1 cellular context compared by ENCODE assay signal in the genomic region with DNA sequence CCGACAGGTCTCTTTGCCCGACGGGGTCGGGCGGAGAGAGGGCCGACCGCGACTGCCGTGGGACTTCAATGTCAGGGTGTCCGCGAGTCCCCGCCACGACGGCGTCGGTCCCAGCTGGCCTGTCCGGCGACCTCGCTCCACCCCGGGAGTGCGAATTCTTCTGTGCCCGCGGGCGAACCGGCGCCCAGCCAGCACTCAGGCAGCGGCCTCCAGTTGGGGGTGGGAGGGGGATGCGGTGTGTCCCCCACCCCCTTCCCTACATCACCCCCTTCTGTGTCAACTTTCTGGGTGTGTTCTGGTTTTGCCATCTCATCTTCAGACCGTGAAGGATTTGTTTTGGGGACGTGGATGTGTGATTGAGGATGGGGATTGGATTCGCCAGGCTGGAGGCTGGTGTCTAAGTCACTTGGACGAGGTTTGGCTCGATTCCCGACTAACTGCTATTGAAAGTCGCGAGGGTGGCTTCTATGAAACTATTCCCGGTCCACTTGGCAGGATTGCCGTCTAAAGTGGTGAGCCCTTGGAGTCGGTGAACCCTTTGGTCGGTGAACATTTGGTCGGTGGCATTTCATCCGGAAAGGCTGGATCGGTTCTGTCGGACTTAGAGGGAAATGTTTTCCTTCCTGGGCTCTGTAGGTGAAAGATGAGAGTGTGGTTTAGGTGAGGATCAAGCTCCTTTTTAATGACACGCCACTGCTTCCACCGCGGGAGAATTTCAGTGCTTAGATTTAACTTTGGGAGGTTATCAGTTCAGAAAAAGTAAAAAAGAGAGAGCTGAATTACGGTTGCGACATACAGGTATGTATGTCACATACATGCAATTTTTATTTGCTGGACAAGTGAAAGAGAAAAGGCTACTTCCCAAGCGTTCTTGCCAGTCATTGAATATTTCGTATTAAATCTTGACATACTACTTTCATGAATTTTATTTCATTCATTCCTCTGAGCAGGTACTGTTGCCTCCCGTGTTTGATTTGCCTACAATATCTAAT.
TF ChIP-seq lines count a peak whose summit lies in the region.

No MANE protein-coding gene starts in this region.

TF ChIP-seq in HepG2, 621 proteins besides CTCF, POLR2A, EP300 and RAD21 (continued from another document and continues in another):
- TF ChIP-seq, protein P1, sequence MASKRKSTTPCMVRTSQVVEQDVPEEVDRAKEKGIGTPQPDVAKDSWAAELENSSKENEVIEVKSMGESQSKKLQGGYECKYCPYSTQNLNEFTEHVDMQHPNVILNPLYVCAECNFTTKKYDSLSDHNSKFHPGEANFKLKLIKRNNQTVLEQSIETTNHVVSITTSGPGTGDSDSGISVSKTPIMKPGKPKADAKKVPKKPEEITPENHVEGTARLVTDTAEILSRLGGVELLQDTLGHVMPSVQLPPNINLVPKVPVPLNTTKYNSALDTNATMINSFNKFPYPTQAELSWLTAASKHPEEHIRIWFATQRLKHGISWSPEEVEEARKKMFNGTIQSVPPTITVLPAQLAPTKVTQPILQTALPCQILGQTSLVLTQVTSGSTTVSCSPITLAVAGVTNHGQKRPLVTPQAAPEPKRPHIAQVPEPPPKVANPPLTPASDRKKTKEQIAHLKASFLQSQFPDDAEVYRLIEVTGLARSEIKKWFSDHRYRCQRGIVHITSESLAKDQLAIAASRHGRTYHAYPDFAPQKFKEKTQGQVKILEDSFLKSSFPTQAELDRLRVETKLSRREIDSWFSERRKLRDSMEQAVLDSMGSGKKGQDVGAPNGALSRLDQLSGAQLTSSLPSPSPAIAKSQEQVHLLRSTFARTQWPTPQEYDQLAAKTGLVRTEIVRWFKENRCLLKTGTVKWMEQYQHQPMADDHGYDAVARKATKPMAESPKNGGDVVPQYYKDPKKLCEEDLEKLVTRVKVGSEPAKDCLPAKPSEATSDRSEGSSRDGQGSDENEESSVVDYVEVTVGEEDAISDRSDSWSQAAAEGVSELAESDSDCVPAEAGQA (IDR thresholded peaks at IDR 0.05; ENCODE audit: low read depth): no peak
- TF ChIP-seq, protein P1 (CRISPR knock-in tag; IDR thresholded peaks at IDR 0.05; ENCODE audit: borderline replicate concordance): 0 out of 2 replicates have a peak, but pooled peaks have one; percentile 50
- peak; percentile 71; the same call in 1 of the 2 replicates for TF ChIP-seq ZNF839 (CRISPR knock-in tag; IDR thresholded peaks at IDR 0.05; ENCODE audit: borderline replicate concordance)
- TF ChIP-seq ZNF225 (CRISPR knock-in tag; IDR thresholded peaks at IDR 0.05): peak; percentile 64; the same call in 1 of the 2 replicates
- TF ChIP-seq, protein P2, sequence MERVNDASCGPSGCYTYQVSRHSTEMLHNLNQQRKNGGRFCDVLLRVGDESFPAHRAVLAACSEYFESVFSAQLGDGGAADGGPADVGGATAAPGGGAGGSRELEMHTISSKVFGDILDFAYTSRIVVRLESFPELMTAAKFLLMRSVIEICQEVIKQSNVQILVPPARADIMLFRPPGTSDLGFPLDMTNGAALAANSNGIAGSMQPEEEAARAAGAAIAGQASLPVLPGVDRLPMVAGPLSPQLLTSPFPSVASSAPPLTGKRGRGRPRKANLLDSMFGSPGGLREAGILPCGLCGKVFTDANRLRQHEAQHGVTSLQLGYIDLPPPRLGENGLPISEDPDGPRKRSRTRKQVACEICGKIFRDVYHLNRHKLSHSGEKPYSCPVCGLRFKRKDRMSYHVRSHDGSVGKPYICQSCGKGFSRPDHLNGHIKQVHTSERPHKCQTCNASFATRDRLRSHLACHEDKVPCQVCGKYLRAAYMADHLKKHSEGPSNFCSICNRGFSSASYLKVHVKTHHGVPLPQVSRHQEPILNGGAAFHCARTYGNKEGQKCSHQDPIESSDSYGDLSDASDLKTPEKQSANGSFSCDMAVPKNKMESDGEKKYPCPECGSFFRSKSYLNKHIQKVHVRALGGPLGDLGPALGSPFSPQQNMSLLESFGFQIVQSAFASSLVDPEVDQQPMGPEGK (CRISPR knock-in tag; IDR thresholded peaks at IDR 0.05): peak; percentile 57
- 0 out of 2 replicates have a peak, but pooled peaks have one; percentile 56 for TF ChIP-seq NCOA1 (CRISPR knock-in tag; IDR thresholded peaks at IDR 0.05)
- TF ChIP-seq MEF2D (CRISPR knock-in tag; IDR thresholded peaks at IDR 0.05): no peak
- TF ChIP-seq HDAC1 (CRISPR knock-in tag; IDR thresholded peaks at IDR 0.05): peak; percentile 15; the same call in 1 of the 2 replicates
- no peak for TF ChIP-seq ZBTB7B (CRISPR knock-in tag; IDR thresholded peaks at IDR 0.05)
- TF ChIP-seq, protein P3, sequence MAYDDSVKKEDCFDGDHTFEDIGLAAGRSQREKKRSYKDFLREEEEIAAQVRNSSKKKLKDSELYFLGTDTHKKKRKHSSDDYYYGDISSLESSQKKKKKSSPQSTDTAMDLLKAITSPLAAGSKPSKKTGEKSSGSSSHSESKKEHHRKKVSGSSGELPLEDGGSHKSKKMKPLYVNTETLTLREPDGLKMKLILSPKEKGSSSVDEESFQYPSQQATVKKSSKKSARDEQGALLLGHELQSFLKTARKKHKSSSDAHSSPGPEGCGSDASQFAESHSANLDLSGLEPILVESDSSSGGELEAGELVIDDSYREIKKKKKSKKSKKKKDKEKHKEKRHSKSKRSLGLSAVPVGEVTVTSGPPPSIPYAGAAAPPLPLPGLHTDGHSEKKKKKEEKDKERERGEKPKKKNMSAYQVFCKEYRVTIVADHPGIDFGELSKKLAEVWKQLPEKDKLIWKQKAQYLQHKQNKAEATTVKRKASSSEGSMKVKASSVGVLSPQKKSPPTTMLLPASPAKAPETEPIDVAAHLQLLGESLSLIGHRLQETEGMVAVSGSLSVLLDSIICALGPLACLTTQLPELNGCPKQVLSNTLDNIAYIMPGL (CRISPR knock-in tag; IDR thresholded peaks at IDR 0.05; ENCODE audit: borderline replicate concordance in 1 of 2, low read depth in 1 of 2): 0 out of 4 replicates have a peak, but pooled peaks of 1 of the 2 experiments have one; percentile 25
- TF ChIP-seq, protein P4, sequence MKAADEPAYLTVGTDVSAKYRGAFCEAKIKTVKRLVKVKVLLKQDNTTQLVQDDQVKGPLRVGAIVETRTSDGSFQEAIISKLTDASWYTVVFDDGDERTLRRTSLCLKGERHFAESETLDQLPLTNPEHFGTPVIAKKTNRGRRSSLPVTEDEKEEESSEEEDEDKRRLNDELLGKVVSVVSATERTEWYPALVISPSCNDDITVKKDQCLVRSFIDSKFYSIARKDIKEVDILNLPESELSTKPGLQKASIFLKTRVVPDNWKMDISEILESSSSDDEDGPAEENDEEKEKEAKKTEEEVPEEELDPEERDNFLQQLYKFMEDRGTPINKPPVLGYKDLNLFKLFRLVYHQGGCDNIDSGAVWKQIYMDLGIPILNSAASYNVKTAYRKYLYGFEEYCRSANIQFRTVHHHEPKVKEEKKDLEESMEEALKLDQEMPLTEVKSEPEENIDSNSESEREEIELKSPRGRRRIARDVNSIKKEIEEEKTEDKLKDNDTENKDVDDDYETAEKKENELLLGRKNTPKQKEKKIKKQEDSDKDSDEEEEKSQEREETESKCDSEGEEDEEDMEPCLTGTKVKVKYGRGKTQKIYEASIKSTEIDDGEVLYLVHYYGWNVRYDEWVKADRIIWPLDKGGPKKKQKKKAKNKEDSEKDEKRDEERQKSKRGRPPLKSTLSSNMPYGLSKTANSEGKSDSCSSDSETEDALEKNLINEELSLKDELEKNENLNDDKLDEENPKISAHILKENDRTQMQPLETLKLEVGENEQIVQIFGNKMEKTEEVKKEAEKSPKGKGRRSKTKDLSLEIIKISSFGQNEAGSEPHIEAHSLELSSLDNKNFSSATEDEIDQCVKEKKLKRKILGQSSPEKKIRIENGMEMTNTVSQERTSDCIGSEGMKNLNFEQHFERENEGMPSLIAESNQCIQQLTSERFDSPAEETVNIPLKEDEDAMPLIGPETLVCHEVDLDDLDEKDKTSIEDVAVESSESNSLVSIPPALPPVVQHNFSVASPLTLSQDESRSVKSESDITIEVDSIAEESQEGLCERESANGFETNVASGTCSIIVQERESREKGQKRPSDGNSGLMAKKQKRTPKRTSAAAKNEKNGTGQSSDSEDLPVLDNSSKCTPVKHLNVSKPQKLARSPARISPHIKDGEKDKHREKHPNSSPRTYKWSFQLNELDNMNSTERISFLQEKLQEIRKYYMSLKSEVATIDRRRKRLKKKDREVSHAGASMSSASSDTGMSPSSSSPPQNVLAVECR (CRISPR knock-in tag; IDR thresholded peaks at IDR 0.05; ENCODE audit: borderline replicate concordance): peak; percentile 69; the same call in 1 of the 2 replicates
- TF ChIP-seq ZNF354B (CRISPR knock-in tag; IDR thresholded peaks at IDR 0.05): 0 out of 2 replicates have a peak, but pooled peaks have one; percentile 69
- no peak for TF ChIP-seq ZNF652 (CRISPR knock-in tag; IDR thresholded peaks at IDR 0.05; ENCODE audit: borderline replicate concordance, low read depth)
- TF ChIP-seq PCBP1 (IDR thresholded peaks at IDR 0.05; ENCODE audit: borderline replicate concordance, low read depth, low read length): 0 out of 2 replicates have a peak, but pooled peaks have one; percentile 33
- 0 out of 2 replicates have a peak, but pooled peaks have one; percentile 3 for TF ChIP-seq HOXA9 (CRISPR knock-in tag; IDR thresholded peaks at IDR 0.05; ENCODE audit: borderline replicate concordance)
- no peak for TF ChIP-seq RFX5 (IDR thresholded peaks at IDR 0.05; ENCODE audit: low read depth, low read length)
- TF ChIP-seq ZNF180 (CRISPR knock-in tag; IDR thresholded peaks at IDR 0.05; ENCODE audit: borderline replicate concordance, low read depth): no peak
- peak; percentile 18 for TF ChIP-seq ZEB1 (IDR thresholded peaks at IDR 0.05; ENCODE audit: insufficient replicate concordance, low read depth)
- TF ChIP-seq RBFOX2 (IDR thresholded peaks at IDR 0.05; ENCODE audit: low read depth, low read length): peak; percentile 60; the same call in 1 of the 2 replicates
- no peak for TF ChIP-seq YEATS2 (CRISPR knock-in tag; IDR thresholded peaks at IDR 0.05; ENCODE audit: borderline replicate concordance)
- TF ChIP-seq, protein P5, sequence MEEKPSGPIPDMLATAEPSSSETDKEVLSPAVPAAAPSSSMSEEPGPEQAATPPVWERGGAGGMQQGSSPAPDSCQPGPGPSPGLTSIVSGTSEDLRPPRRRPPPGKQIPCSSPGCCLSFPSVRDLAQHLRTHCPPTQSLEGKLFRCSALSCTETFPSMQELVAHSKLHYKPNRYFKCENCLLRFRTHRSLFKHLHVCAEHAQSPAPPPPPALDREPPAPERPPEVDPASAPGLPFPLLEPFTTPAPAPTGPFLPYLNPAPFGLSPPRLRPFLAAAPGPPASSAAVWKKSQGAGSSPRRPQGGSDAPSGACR (CRISPR knock-in tag; IDR thresholded peaks at IDR 0.05): 0 out of 2 replicates have a peak, but pooled peaks have one; percentile 74
- peak; percentile 67 for TF ChIP-seq AGO2 (optimal IDR thresholded peaks at IDR 0.05; ENCODE audit: low read depth, low read length)
- TF ChIP-seq SMYD3 (CRISPR knock-in tag; IDR thresholded peaks at IDR 0.05): 0 out of 2 replicates have a peak, but pooled peaks have one; percentile 30
- TF ChIP-seq ZNF224 (CRISPR knock-in tag; IDR thresholded peaks at IDR 0.05): peak; percentile 50; the same call in 1 of the 2 replicates
- 0 out of 2 replicates have a peak, but pooled peaks have one; percentile 48 for TF ChIP-seq DNMT3B (CRISPR knock-in tag; conservative IDR thresholded peaks at IDR 0.05)
- TF ChIP-seq, protein P6, sequence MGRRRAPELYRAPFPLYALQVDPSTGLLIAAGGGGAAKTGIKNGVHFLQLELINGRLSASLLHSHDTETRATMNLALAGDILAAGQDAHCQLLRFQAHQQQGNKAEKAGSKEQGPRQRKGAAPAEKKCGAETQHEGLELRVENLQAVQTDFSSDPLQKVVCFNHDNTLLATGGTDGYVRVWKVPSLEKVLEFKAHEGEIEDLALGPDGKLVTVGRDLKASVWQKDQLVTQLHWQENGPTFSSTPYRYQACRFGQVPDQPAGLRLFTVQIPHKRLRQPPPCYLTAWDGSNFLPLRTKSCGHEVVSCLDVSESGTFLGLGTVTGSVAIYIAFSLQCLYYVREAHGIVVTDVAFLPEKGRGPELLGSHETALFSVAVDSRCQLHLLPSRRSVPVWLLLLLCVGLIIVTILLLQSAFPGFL (CRISPR knock-in tag; IDR thresholded peaks at IDR 0.05): no peak
- peak; percentile 33; the same call in 1 of the 2 replicates for TF ChIP-seq PITX1 (CRISPR knock-in tag; IDR thresholded peaks at IDR 0.05)
- TF ChIP-seq, protein P7, sequence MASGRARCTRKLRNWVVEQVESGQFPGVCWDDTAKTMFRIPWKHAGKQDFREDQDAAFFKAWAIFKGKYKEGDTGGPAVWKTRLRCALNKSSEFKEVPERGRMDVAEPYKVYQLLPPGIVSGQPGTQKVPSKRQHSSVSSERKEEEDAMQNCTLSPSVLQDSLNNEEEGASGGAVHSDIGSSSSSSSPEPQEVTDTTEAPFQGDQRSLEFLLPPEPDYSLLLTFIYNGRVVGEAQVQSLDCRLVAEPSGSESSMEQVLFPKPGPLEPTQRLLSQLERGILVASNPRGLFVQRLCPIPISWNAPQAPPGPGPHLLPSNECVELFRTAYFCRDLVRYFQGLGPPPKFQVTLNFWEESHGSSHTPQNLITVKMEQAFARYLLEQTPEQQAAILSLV (CRISPR knock-in tag; IDR thresholded peaks at IDR 0.05; ENCODE audit: borderline replicate concordance): 0 out of 2 replicates have a peak, but pooled peaks have one; percentile 6
- TF ChIP-seq KDM2A (CRISPR knock-in tag; IDR thresholded peaks at IDR 0.05; ENCODE audit: borderline replicate concordance, low read depth): peak; percentile 9; the same call in 1 of the 2 replicates
- no peak for TF ChIP-seq ZNF264 (CRISPR knock-in tag; IDR thresholded peaks at IDR 0.05)
- TF ChIP-seq ZBTB3 (CRISPR knock-in tag; IDR thresholded peaks at IDR 0.05; ENCODE audit: borderline replicate concordance, low read depth): peak; percentile 52; the same call in 1 of the 2 replicates
- TF ChIP-seq KMT2B (CRISPR knock-in tag; IDR thresholded peaks at IDR 0.05): 0 out of 2 replicates have a peak, but pooled peaks have one; percentile 7
- TF ChIP-seq NCOR1 (IDR thresholded peaks at IDR 0.05; ENCODE audit: borderline replicate concordance, low read length): no peak
- peak; percentile 4; the same call in 1 of the 2 replicates for TF ChIP-seq BRD4 (CRISPR knock-in tag; IDR thresholded peaks at IDR 0.05)
- TF ChIP-seq HNRNPL (IDR thresholded peaks at IDR 0.05; ENCODE audit: low read depth, low read length): 0 out of 2 replicates have a peak, but pooled peaks have one; percentile 41
